In the genomic region with DNA sequence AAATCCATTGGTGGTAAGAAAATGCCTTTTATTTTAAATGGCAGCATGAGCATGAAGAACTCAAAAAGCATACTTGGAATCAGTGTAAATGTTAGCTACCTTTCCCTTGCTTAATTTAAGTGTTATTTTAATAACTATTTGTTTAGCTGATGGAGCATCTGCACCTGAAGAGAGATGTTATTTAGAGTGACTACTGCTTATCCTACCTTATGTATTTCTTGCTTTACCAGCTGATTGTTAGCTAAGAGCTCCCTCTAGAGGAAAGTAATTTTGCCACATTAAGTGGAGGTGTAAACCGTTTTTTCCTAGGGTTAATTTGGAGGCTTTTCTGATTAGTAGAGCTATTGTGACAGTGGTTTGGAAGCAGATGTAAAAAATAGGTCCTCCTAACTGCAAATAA, we compare ENCODE assay signal across 13 cellular contexts. TPM values are rescaled to one million over a fixed set of nuclear protein-coding genes. Genes with fewer than 3 reads are reported as not detected.
A peak's percentile ranks its signal among the peaks of the same experiment; 100 is the strongest.
DNase-seq lines count a peak whose midpoint lies in the region; ATAC-seq, FAIRE-seq and TF ChIP-seq lines count a peak whose summit lies in the region.
"Not testable (repeated sequence)": the region's sequence is repeated elsewhere in the genome, so short reads cannot be mapped to it uniquely, and the experiment has no call there.
"Had no signal": no experiment of that assay in that cellular context is flagged by ENCODE, and none has a peak within 500 bp of the region (broad histone marks: within the 10 kb centered on the region; RNA-seq: fewer than 3 reads in every experiment).

No MANE protein-coding gene starts in this region.

- not testable (repeated sequence) for H3K36me3 ChIP-seq in MM.1S (replicated peaks; ENCODE audit: insufficient read depth, low read length); Panc1 (ENCODE audit: control insufficient read depth, insufficient read depth, low read length); K562 (ENCODE audit: control insufficient read depth, insufficient read depth, low read length); HepG2 (replicated peaks in 1 of 2; ENCODE audit: control insufficient read depth in 1 of 2, insufficient read depth in 2 of 2, low read length in 2 of 2)

- CTCF ChIA-PET in HEK293T (lab: Yijun Ruan, JAX) (interaction anchor here (0.6 to 1.7 kb wide), 5 partner anchors 19 to 125 kb away, joined by 3 to 6 read pairs (median 3); no protein-coding TSS in a partner anchor), K562 (lab: Yijun Ruan, JAX; ENCODE audit: low intra/inter-chr PET ratio) (interaction anchor here (1.6 kb wide), 1 partner anchor 89 kb away, joined by 3 read pairs; no protein-coding TSS in a partner anchor)
- CTCF ChIA-PET in Panc1 (lab: Charles Lee); HepG2 (lab: Yijun Ruan, JAX; ENCODE audit: low intra/inter-chr PET ratio, low total read pairs): not testable (repeated sequence)

- intact Hi-C loops in Panc1 (cut with micrococcal nuclease; ENCODE audit: unreplicated experiment) = loop anchor here (5.0 to 10.0 kb wide), 2 partner anchors 45 to 122 kb away; no protein-coding TSS in a partner anchor
- intact Hi-C loops in K562 (cut with micrococcal nuclease); HepG2 (cut with micrococcal nuclease; ENCODE audit: unreplicated experiment): not testable (repeated sequence)

- H3K4me3 ChIP-seq in MM.1S (ENCODE audit: low read length); Panc1 (ENCODE audit: low read depth in 2 of 2, low read length in 2 of 2); K562; HepG2 (replicated peaks in 1 of 3; ENCODE audit: insufficient read depth in 1 of 3, low read depth in 2 of 3, low read length in 3 of 3): not testable (repeated sequence)

- H3K9me1 ChIP-seq in K562 (ENCODE audit: control insufficient read depth, insufficient read depth, low read length) = not testable (repeated sequence)

- H3K4me1 ChIP-seq in MM.1S (ENCODE audit: low read length); Panc1 (ENCODE audit: control insufficient read depth, insufficient read depth, low read length); K562 (replicated peaks in 1 of 2; ENCODE audit: control insufficient read depth in 2 of 2, insufficient read depth in 2 of 2, low read length in 2 of 2); HepG2 (ENCODE audit: insufficient read depth, low read length): not testable (repeated sequence)

- H3K9me2 ChIP-seq in MM.1S (replicated peaks; ENCODE audit: insufficient read depth, low read length) = not testable (repeated sequence)

- BruUV-seq in Panc1 (replicated peaks; lab: Mats Ljungman, UMichigan); K562 (replicated peaks; lab: Mats Ljungman, UMichigan); HepG2 (replicated peaks; lab: Mats Ljungman, UMichigan): not testable (repeated sequence)

- not testable (repeated sequence) for TF ChIP-seq EP300 in K562 (IDR thresholded peaks at IDR 0.05; ENCODE audit: low read length); HepG2 (IDR thresholded peaks at IDR 0.05; ENCODE audit: low read depth in 2 of 2, low read length in 2 of 2); HepG2 (CRISPR knock-in tag; IDR thresholded peaks at IDR 0.05; ENCODE audit: borderline replicate concordance)

- 0 out of 2 replicates have a peak, but pooled peaks have one; percentile 66 for ATAC-seq in Panc1
- not testable (repeated sequence) for ATAC-seq in K562, HepG2

- not testable (repeated sequence) for H3K4me2 ChIP-seq in MM.1S (ENCODE audit: low read depth, low read length); K562 (ENCODE audit: insufficient read depth, low read length); HepG2 (ENCODE audit: low read depth, low read length)

- not testable (repeated sequence) for H3K79me2 ChIP-seq in MM.1S (ENCODE audit: low read length); K562 (ENCODE audit: control insufficient read depth, insufficient read depth, low read length); HepG2 (ENCODE audit: insufficient read depth, low read length)

- H3K27me3 ChIP-seq in MM.1S (replicated peaks; ENCODE audit: insufficient read depth, low read length); Panc1 (ENCODE audit: control insufficient read depth, insufficient read depth, low read length); K562 (ENCODE audit: control insufficient read depth in 2 of 2, insufficient read depth in 2 of 2, low read length in 2 of 2); HepG2 (ENCODE audit: control insufficient read depth in 1 of 2, insufficient read depth in 2 of 2, low read length in 2 of 2): not testable (repeated sequence)

- peak in 1 of 2 experiments; percentile 66; a peak in 2 of 4 replicates for TF ChIP-seq RAD21 in K562 (CRISPR knock-in tag; conservative IDR thresholded peaks at IDR 0.05 in 1 of 2, IDR thresholded peaks at IDR 0.05 in 1 of 2)
- not testable (repeated sequence) for TF ChIP-seq RAD21 in HepG2 (CRISPR knock-in tag; IDR thresholded peaks at IDR 0.05)

- POLR2A ChIA-PET in HEK293T (lab: Yijun Ruan, JAX); Panc1 (lab: Charles Lee); K562 (lab: Yijun Ruan, JAX); HepG2 (lab: Yijun Ruan, JAX): not testable (repeated sequence)

- not testable (repeated sequence) for DNase-seq in H54 (ENCODE audit: insufficient read length, low spot score); HEK293T (ENCODE audit: extremely low spot score); MM.1S; Panc1 (ENCODE audit: low read depth, low spot score); K562 (ENCODE audit: extremely low read depth in 1 of 4, low spot score in 3 of 4); HepG2 (ENCODE audit: low spot score)

- H3K27ac ChIP-seq in MM.1S (ENCODE audit: low read length); Panc1 (ENCODE audit: low read length); K562 (ENCODE audit: extremely low read depth, low read depth, low read length); HepG2 (ENCODE audit: extremely low read length, insufficient read depth, low read length): not testable (repeated sequence)

- not testable (repeated sequence) for H3F3A ChIP-seq in MM.1S (ENCODE audit: insufficient read depth, low read length)

- H2AFZ ChIP-seq in MM.1S (ENCODE audit: low read length); K562 (ENCODE audit: low read depth, low read length); HepG2 (ENCODE audit: low read length): not testable (repeated sequence)

- TF ChIP-seq POLR2A in H54 (IDR thresholded peaks at IDR 0.05; ENCODE audit: low read depth, low read length); K562 (conservative IDR thresholded peaks at IDR 0.05); HepG2 (IDR thresholded peaks at IDR 0.05; ENCODE audit: insufficient read depth in 1 of 2, low read depth in 2 of 2, low read length in 2 of 2): not testable (repeated sequence)

- H3K9ac ChIP-seq in MM.1S (ENCODE audit: low read length); K562 (ENCODE audit: insufficient read depth in 1 of 2, low read depth in 2 of 2, low read length in 2 of 2); HepG2 (ENCODE audit: insufficient read depth, low read depth, low read length): not testable (repeated sequence)

- TF ChIP-seq CTCF in MM.1S (IDR thresholded peaks at IDR 0.05; ENCODE audit: low read length) (peak; percentile 11; the same call in 1 of the 2 replicates), Panc1 (IDR thresholded peaks at IDR 0.05) (peak; percentile 38; the same call in 1 of the 2 replicates), K562 (IDR thresholded peaks at IDR 0.05 in 2 of 3, conservative IDR thresholded peaks at IDR 0.05 in 1 of 3; ENCODE audit: insufficient read depth in 2 of 3, low read depth in 1 of 3, low read length in 3 of 3) (peak in 2 of 3 experiments; percentile 14 to 26; a peak in 1 of 6 replicates)
- not testable (repeated sequence) for TF ChIP-seq CTCF in HepG2 (CRISPR knock-in tag; IDR thresholded peaks at IDR 0.05)

- in situ Hi-C loops in Panc1 (cut with HindIII; ENCODE audit: low pct_unique_long_range_greater_than_20kb, low sequenced_read_pairs); K562 (cut with MboI); HepG2 (cut with HindIII; ENCODE audit: extremely low pct_ligation_motif_present, low pct_unique_long_range_greater_than_20kb): not testable (repeated sequence)

- WGBS in K562 (ENCODE audit: insufficient coverage, low coverage, missing lambda C conversion rate) = 0% methylated on average over 1 of the region's 1 CpG
- WGBS in HepG2 (ENCODE audit: low lambda C conversion rate) = 6% methylated on average over 1 of the region's 1 CpG

- H4K20me1 ChIP-seq in MM.1S (ENCODE audit: insufficient read depth, low read length); K562 (replicated peaks; ENCODE audit: control insufficient read depth, insufficient read depth, low read length); HepG2 (ENCODE audit: insufficient read depth, low read length): not testable (repeated sequence)

- not testable (repeated sequence) for H3K9me3 ChIP-seq in MM.1S (replicated peaks; ENCODE audit: insufficient read depth, low read length); Panc1 (ENCODE audit: control insufficient read depth, insufficient read depth, low read depth, low read length); K562 (replicated peaks; ENCODE audit: control insufficient read depth, insufficient read depth, low read depth, low read length); HepG2 (ENCODE audit: low read length)

- FAIRE-seq in H54 (lab: Jason Lieb, UNC) = peak; percentile 53
- FAIRE-seq in K562 (lab: Jason Lieb, UNC) = peak; percentile 88
- not testable (repeated sequence) for FAIRE-seq in HepG2 (lab: Jason Lieb, UNC)

RNA-seq across cellular contexts. Expression of gene PSG4, which starts 21.5 kb away (rescaled TPM):
- total RNA-seq in Panc1 (2021; ENCODE audit: unreplicated experiment) = 0.10 TPM
- not detected for polyA plus RNA-seq in Panc1 (2012; ENCODE audit: insufficient read length)
- not detected in 2 replicates for total RNA-seq in K562 (2011; cell fraction: chromatin; rRNA removed; ENCODE audit: low replicate concordance)
- not detected in 2 replicates for total RNA-seq in K562 (2011; cell fraction: nucleolus; rRNA removed)
- total RNA-seq in K562 (2011; cell fraction: nucleoplasm; rRNA removed) = not detected in 2 replicates
- not detected in 2 replicates for total RNA-seq in K562 (2014; rRNA removed)
- total RNA-seq in K562 (2014; rRNA removed; fragmentation: Illumina TruSeq; extraction: Trizol) = not detected in 2 replicates
- not detected in 2 replicates for total RNA-seq in K562 (2015; rRNA removed; fragmentation: Illumina TruSeq; extraction: Trizol)
- total RNA-seq in K562 (2021) = not detected in 2 replicates
- not detected in 2 replicates for polyA plus RNA-seq in K562 (2011; rRNA removed)
- polyA plus RNA-seq in K562 (2011; cell fraction: cytosol; rRNA removed) = not detected in 2 replicates
- polyA plus RNA-seq in K562 (2011; cell fraction: nucleus; rRNA removed) = not detected in 2 replicates
- polyA plus RNA-seq in K562 (2012) = 0.25 TPM in 1 of 2 replicates, not detected in the other
- polyA plus RNA-seq in K562 (2014; fragmentation: Illumina TruSeq; extraction: Trizol) = not detected in 2 replicates
- polyA plus RNA-seq in K562 (2014; fragmentation: Nextera tagmentation; extraction: Ambion mirVana) = not detected
- 0.03 TPM in 1 of 2 replicates, not detected in the other for polyA plus RNA-seq in K562 (2014; rRNA removed)
- not detected in 2 replicates for polyA minus RNA-seq in K562 (2011; rRNA and poly(A)+ RNA removed)
- polyA minus RNA-seq in K562 (2011; cell fraction: cytosol; rRNA and poly(A)+ RNA removed) = not detected in 2 replicates
- polyA minus RNA-seq in K562 (2011; cell fraction: nucleus; rRNA and poly(A)+ RNA removed) = not detected in 2 replicates
- total RNA-seq in HepG2 (2016; rRNA removed; fragmentation: Illumina TruSeq; extraction: Trizol) = not detected in 2 replicates
- total RNA-seq in HepG2 (2016; cell fraction: cytosol; rRNA removed; fragmentation: Illumina TruSeq; extraction: Trizol; ENCODE audit: low read depth) = not detected in 2 replicates
- not detected in 2 replicates for total RNA-seq in HepG2 (2016; cell fraction: insoluble cytoplasmic fraction; rRNA removed; fragmentation: Illumina TruSeq; extraction: Trizol)
- not detected in 2 replicates for total RNA-seq in HepG2 (2016; cell fraction: membrane; rRNA removed; fragmentation: Illumina TruSeq; extraction: Trizol)
- total RNA-seq in HepG2 (2016; cell fraction: nucleus; rRNA removed; fragmentation: Illumina TruSeq; extraction: Trizol) = not detected in 2 replicates
- 0.47 TPM in 1 of 2 replicates, not detected in the other for polyA plus RNA-seq in HepG2 (2011; rRNA removed)
- polyA plus RNA-seq in HepG2 (2011; cell fraction: cytosol; rRNA removed) = not detected in 2 replicates
- polyA plus RNA-seq in HepG2 (2011; cell fraction: nucleus; rRNA removed) = 0.24 TPM in 1 of 2 replicates, not detected in the other
- not detected in 2 replicates for polyA plus RNA-seq in HepG2 (2012)
- not detected in 2 replicates for polyA plus RNA-seq in HepG2 (2016; cell fraction: cytosol; fragmentation: Illumina TruSeq; extraction: Trizol; ENCODE audit: low read depth)
- not detected in 2 replicates for polyA plus RNA-seq in HepG2 (2016; cell fraction: insoluble cytoplasmic fraction; fragmentation: Illumina TruSeq; extraction: Trizol; ENCODE audit: low read depth)
- not detected in 2 replicates for polyA plus RNA-seq in HepG2 (2016; cell fraction: membrane; fragmentation: Illumina TruSeq; extraction: Trizol; ENCODE audit: low read depth)
- polyA plus RNA-seq in HepG2 (2016; cell fraction: nucleus; fragmentation: Illumina TruSeq; extraction: Trizol; ENCODE audit: insufficient read depth, low read depth) = not detected in 2 replicates
- polyA minus RNA-seq in HepG2 (2011; rRNA and poly(A)+ RNA removed; ENCODE audit: low replicate concordance) = 2.4 TPM in 1 of 2 replicates, not detected in the other
- not detected in 2 replicates for polyA minus RNA-seq in HepG2 (2011; cell fraction: cytosol; rRNA and poly(A)+ RNA removed)
- 0.87 TPM in 1 of 2 replicates, not detected in the other for polyA minus RNA-seq in HepG2 (2011; cell fraction: nucleus; rRNA and poly(A)+ RNA removed)
- total RNA-seq: A673; Caco-2; CD8-positive, alpha-beta T cell; GM12878; H1; H9 had no signal
- polyA plus RNA-seq: CD4-positive, CD25-positive, alpha-beta regulatory T cell; GM12878; H1 had no signal

RNA-seq across cellular contexts. Expression of gene PSG5, which starts 40.6 kb away (rescaled TPM):
- total RNA-seq in Panc1 (2021; ENCODE audit: unreplicated experiment) = not detected
- polyA plus RNA-seq in Panc1 (2012; ENCODE audit: insufficient read length) = not detected
- not detected in 2 replicates for total RNA-seq in K562 (2011; cell fraction: chromatin; rRNA removed; ENCODE audit: low replicate concordance)
- not detected in 2 replicates for total RNA-seq in K562 (2011; cell fraction: nucleolus; rRNA removed)
- not detected in 2 replicates for total RNA-seq in K562 (2011; cell fraction: nucleoplasm; rRNA removed)
- not detected in 2 replicates for total RNA-seq in K562 (2014; rRNA removed)
- not detected in 2 replicates for total RNA-seq in K562 (2014; rRNA removed; fragmentation: Illumina TruSeq; extraction: Trizol)
- total RNA-seq in K562 (2015; rRNA removed; fragmentation: Illumina TruSeq; extraction: Trizol) = not detected in 2 replicates
- not detected in 2 replicates for total RNA-seq in K562 (2021)
- not detected in 2 replicates for polyA plus RNA-seq in K562 (2011; rRNA removed)
- not detected in 2 replicates for polyA plus RNA-seq in K562 (2011; cell fraction: cytosol; rRNA removed)
- not detected in 2 replicates for polyA plus RNA-seq in K562 (2011; cell fraction: nucleus; rRNA removed)
- not detected in 2 replicates for polyA plus RNA-seq in K562 (2012)
- polyA plus RNA-seq in K562 (2014; fragmentation: Illumina TruSeq; extraction: Trizol) = not detected in 2 replicates
- not detected for polyA plus RNA-seq in K562 (2014; fragmentation: Nextera tagmentation; extraction: Ambion mirVana)
- polyA plus RNA-seq in K562 (2014; rRNA removed) = not detected in 2 replicates
- polyA minus RNA-seq in K562 (2011; rRNA and poly(A)+ RNA removed) = not detected in 2 replicates
- not detected in 2 replicates for polyA minus RNA-seq in K562 (2011; cell fraction: cytosol; rRNA and poly(A)+ RNA removed)
- polyA minus RNA-seq in K562 (2011; cell fraction: nucleus; rRNA and poly(A)+ RNA removed) = not detected in 2 replicates
- not detected in 2 replicates for total RNA-seq in HepG2 (2016; rRNA removed; fragmentation: Illumina TruSeq; extraction: Trizol)
- not detected in 2 replicates for total RNA-seq in HepG2 (2016; cell fraction: cytosol; rRNA removed; fragmentation: Illumina TruSeq; extraction: Trizol; ENCODE audit: low read depth)
- total RNA-seq in HepG2 (2016; cell fraction: insoluble cytoplasmic fraction; rRNA removed; fragmentation: Illumina TruSeq; extraction: Trizol) = not detected in 2 replicates
- not detected in 2 replicates for total RNA-seq in HepG2 (2016; cell fraction: membrane; rRNA removed; fragmentation: Illumina TruSeq; extraction: Trizol)
- total RNA-seq in HepG2 (2016; cell fraction: nucleus; rRNA removed; fragmentation: Illumina TruSeq; extraction: Trizol) = not detected in 2 replicates
- not detected in 2 replicates for polyA plus RNA-seq in HepG2 (2011; rRNA removed)
- not detected in 2 replicates for polyA plus RNA-seq in HepG2 (2011; cell fraction: cytosol; rRNA removed)
- polyA plus RNA-seq in HepG2 (2011; cell fraction: nucleus; rRNA removed) = not detected in 2 replicates
- not detected in 2 replicates for polyA plus RNA-seq in HepG2 (2012)
- not detected in 2 replicates for polyA plus RNA-seq in HepG2 (2016; cell fraction: cytosol; fragmentation: Illumina TruSeq; extraction: Trizol; ENCODE audit: low read depth)
- polyA plus RNA-seq in HepG2 (2016; cell fraction: insoluble cytoplasmic fraction; fragmentation: Illumina TruSeq; extraction: Trizol; ENCODE audit: low read depth) = not detected in 2 replicates
- not detected in 2 replicates for polyA plus RNA-seq in HepG2 (2016; cell fraction: membrane; fragmentation: Illumina TruSeq; extraction: Trizol; ENCODE audit: low read depth)
- not detected in 2 replicates for polyA plus RNA-seq in HepG2 (2016; cell fraction: nucleus; fragmentation: Illumina TruSeq; extraction: Trizol; ENCODE audit: insufficient read depth, low read depth)
- 0.42 TPM in 1 of 2 replicates, not detected in the other for polyA minus RNA-seq in HepG2 (2011; rRNA and poly(A)+ RNA removed; ENCODE audit: low replicate concordance)
- polyA minus RNA-seq in HepG2 (2011; cell fraction: cytosol; rRNA and poly(A)+ RNA removed) = not detected in 2 replicates
- polyA minus RNA-seq in HepG2 (2011; cell fraction: nucleus; rRNA and poly(A)+ RNA removed) = 0.13 TPM in 1 of 2 replicates, not detected in the other
- total RNA-seq: A673; CD4-positive, CD25-positive, alpha-beta regulatory T cell; CD8-positive, alpha-beta T cell; GM12878; H1; H9 had no signal
- polyA plus RNA-seq: CD4-positive, CD25-positive, alpha-beta regulatory T cell; H1 had no signal

RNA-seq across cellular contexts. Expression of gene PSG9, which starts 42.3 kb away (rescaled TPM):
- total RNA-seq in Panc1 (2021; ENCODE audit: unreplicated experiment) (0.23 TPM), K562 (2014; rRNA removed) (not detected in 2 replicates), K562 (2014; rRNA removed; fragmentation: Illumina TruSeq; extraction: Trizol) (not detected in 2 replicates), K562 (2015; rRNA removed; fragmentation: Illumina TruSeq; extraction: Trizol) (not detected in 2 replicates), K562 (2021) (not detected in 2 replicates), HepG2 (2016; rRNA removed; fragmentation: Illumina TruSeq; extraction: Trizol) (not detected in 2 replicates)
- 0.11 TPM for polyA plus RNA-seq in Panc1 (2012; ENCODE audit: insufficient read length)
- not detected in 2 replicates for total RNA-seq in K562 (2011; cell fraction: chromatin; rRNA removed; ENCODE audit: low replicate concordance)
- not detected in 2 replicates for total RNA-seq in K562 (2011; cell fraction: nucleolus; rRNA removed)
- not detected in 2 replicates for total RNA-seq in K562 (2011; cell fraction: nucleoplasm; rRNA removed)
- polyA plus RNA-seq in K562 (2011; rRNA removed) (not detected in 2 replicates), K562 (2014; fragmentation: Illumina TruSeq; extraction: Trizol) (not detected in 2 replicates), K562 (2014; fragmentation: Nextera tagmentation; extraction: Ambion mirVana) (under 1 TPM in 1 of 2 experiments, not detected in 1; 0.20 TPM), K562 (2014; rRNA removed) (not detected in 2 replicates), HepG2 (2011; rRNA removed) (0.04 and 0.17 TPM in 2 replicates)
- not detected in 2 replicates for polyA plus RNA-seq in K562 (2011; cell fraction: cytosol; rRNA removed)
- not detected in 2 replicates for polyA plus RNA-seq in K562 (2011; cell fraction: nucleus; rRNA removed)
- 0.04 and 0.19 TPM in 2 replicates for polyA plus RNA-seq in K562 (2012)
- not detected in 2 replicates for polyA minus RNA-seq in K562 (2011; rRNA and poly(A)+ RNA removed)
- polyA minus RNA-seq in K562 (2011; cell fraction: cytosol; rRNA and poly(A)+ RNA removed) = not detected in 2 replicates
- not detected in 2 replicates for polyA minus RNA-seq in K562 (2011; cell fraction: nucleus; rRNA and poly(A)+ RNA removed)
- total RNA-seq in HepG2 (2016; cell fraction: cytosol; rRNA removed; fragmentation: Illumina TruSeq; extraction: Trizol; ENCODE audit: low read depth) = not detected in 2 replicates
- not detected in 2 replicates for total RNA-seq in HepG2 (2016; cell fraction: insoluble cytoplasmic fraction; rRNA removed; fragmentation: Illumina TruSeq; extraction: Trizol)
- not detected in 2 replicates for total RNA-seq in HepG2 (2016; cell fraction: membrane; rRNA removed; fragmentation: Illumina TruSeq; extraction: Trizol)
- total RNA-seq in HepG2 (2016; cell fraction: nucleus; rRNA removed; fragmentation: Illumina TruSeq; extraction: Trizol) = not detected in 2 replicates
- polyA plus RNA-seq in HepG2 (2011; cell fraction: cytosol; rRNA removed) = 0.12 and 0.21 TPM in 2 replicates
- polyA plus RNA-seq in HepG2 (2011; cell fraction: nucleus; rRNA removed) = 0.11 TPM in 1 of 2 replicates, not detected in the other
- polyA plus RNA-seq in HepG2 (2012) = 0.12 TPM in 1 of 2 replicates, not detected in the other
- not detected in 2 replicates for polyA plus RNA-seq in HepG2 (2016; cell fraction: cytosol; fragmentation: Illumina TruSeq; extraction: Trizol; ENCODE audit: low read depth)
- polyA plus RNA-seq in HepG2 (2016; cell fraction: insoluble cytoplasmic fraction; fragmentation: Illumina TruSeq; extraction: Trizol; ENCODE audit: low read depth) = not detected in 2 replicates
- not detected in 2 replicates for polyA plus RNA-seq in HepG2 (2016; cell fraction: membrane; fragmentation: Illumina TruSeq; extraction: Trizol; ENCODE audit: low read depth)
- not detected in 2 replicates for polyA plus RNA-seq in HepG2 (2016; cell fraction: nucleus; fragmentation: Illumina TruSeq; extraction: Trizol; ENCODE audit: insufficient read depth, low read depth)
- polyA minus RNA-seq in HepG2 (2011; rRNA and poly(A)+ RNA removed; ENCODE audit: low replicate concordance) = not detected in 2 replicates
- not detected in 2 replicates for polyA minus RNA-seq in HepG2 (2011; cell fraction: cytosol; rRNA and poly(A)+ RNA removed)
- not detected in 2 replicates for polyA minus RNA-seq in HepG2 (2011; cell fraction: nucleus; rRNA and poly(A)+ RNA removed)
- total RNA-seq: A673; Caco-2; CD4-positive, CD25-positive, alpha-beta regulatory T cell; CD8-positive, alpha-beta T cell; GM12878; H1; H9 had no signal
- polyA plus RNA-seq: CD4-positive, CD25-positive, alpha-beta regulatory T cell; GM12878; H1 had no signal
